8 cellular contexts compared by ENCODE assay signal in genomic region chr9:78295731-78296130, GRCh38. TPM values are rescaled to one million over a fixed set of nuclear protein-coding genes. Genes with fewer than 3 reads are reported as not detected.
DNase-seq lines count a peak whose midpoint lies in the region; ATAC-seq, FAIRE-seq and TF ChIP-seq lines count a peak whose summit lies in the region.

No MANE protein-coding gene starts in this region.

- peak overlapping the region; percentile 88; the same call in 1 of the 2 replicates for H3K9ac ChIP-seq in HCT116 (ENCODE audit: low read length)

- H3K27ac ChIP-seq in HCT116 (ENCODE audit: low read depth, low read length) (no peak overlapping the region), pancreas (peak overlapping the region; percentile 46 to 76 (median 65))

- TF ChIP-seq RAD21 in HCT116 (IDR thresholded peaks at IDR 0.05; ENCODE audit: low read depth), result no peak

- H2AFZ ChIP-seq in HCT116 (ENCODE audit: low read depth, low read length, poor library complexity, severe bottlenecking), result no peak overlapping the region

- no peak for ATAC-seq in HCT116
- ATAC-seq in pancreas, result no peak
- ATAC-seq in GM18861 (IDR thresholded peaks at IDR 0.05; ENCODE audit: unreplicated experiment), result no peak

- H3K36me3 ChIP-seq in HCT116 (ENCODE audit: control insufficient read depth in 1 of 2, insufficient read depth in 2 of 2, low read length in 2 of 2) (no peaks in the 10 kb centered on the region; a peak in 1 of 4 replicates), pancreas (no peaks in the 10 kb centered on the region)

- H4K20me1 ChIP-seq in HCT116 (ENCODE audit: insufficient read depth), result no peaks in the 10 kb centered on the region

- peaks cover 36% of the 10 kb centered on the region for H3K79me2 ChIP-seq in HCT116 (ENCODE audit: insufficient read depth, low read length)

- intact Hi-C loops in HCT116 (cut with micrococcal nuclease), result no loop called here
- intact Hi-C loops in pancreas (cut with DNase I), result no loop called here

- H3K9me2 ChIP-seq in HCT116 (ENCODE audit: insufficient read depth), result no peaks in the 10 kb centered on the region

- POLR2A ChIA-PET in HCT116 (lab: Charles Lee), result interaction anchor here (1.6 to 1.9 kb wide), 5 partner anchors 11 to 31 kb away, joined by 4 to 9 read pairs (median 6); no protein-coding TSS in a partner anchor

- FAIRE-seq in pancreas (lab: Jason Lieb, UNC), result no peak

- no TSS peak for BruUV-seq in HCT116 (replicated peaks; lab: Mats Ljungman, UMichigan)

- TF ChIP-seq CTCF in HCT116 (IDR thresholded peaks at IDR 0.05 in 2 of 3, conservative IDR thresholded peaks at IDR 0.05 in 1 of 3; ENCODE audit: borderline replicate concordance in 1 of 3, insufficient read depth in 1 of 3, low read depth in 2 of 3, low read length in 2 of 3) (no peak), epithelial cell of proximal tubule (conservative IDR thresholded peaks at IDR 0.05; ENCODE audit: low read depth, low read length) (no peak), pancreas (IDR thresholded peaks at IDR 0.05) (no peak)

- H3K9me3 ChIP-seq in HCT116 (ENCODE audit: control insufficient read depth in 1 of 2, insufficient read depth in 1 of 2, low read depth in 1 of 2, low read length in 2 of 2), result no peaks in the 10 kb centered on the region
- no peaks in the 10 kb centered on the region for H3K9me3 ChIP-seq in pancreas

- no peak for TF ChIP-seq POLR2A in HCT116 (IDR thresholded peaks at IDR 0.05; ENCODE audit: borderline replicate concordance, extremely low read depth, insufficient read depth, insufficient read length)

- RAD21 ChIA-PET in HCT116 (lab: Charles Lee; ENCODE audit: low non-redundant PET in 1 of 2, low total read pairs in 2 of 2, uncharacterized antibody in 2 of 2, unreplicated experiment in 2 of 2), result no interaction called here

- CTCF ChIA-PET in HCT116 (lab: Charles Lee), result interaction anchor here (1.2 kb wide), 1 partner anchor 28 kb away, joined by 3 read pairs; no protein-coding TSS in a partner anchor

- DNase-seq in HCT116 (ENCODE audit: low read depth, low spot score) (no peak), SW480 (ENCODE audit: low spot score) (peak; percentile 21), epithelial cell of proximal tubule (ENCODE audit: low read depth) (no peak), pancreas (no peak), cerebellar nuclear complex (lab: John Stamatoyannopoulos, UW) (no peak), NOMO-1 treated with dmso at 0.1 percent for 144 hours (lab: John Stamatoyannopoulos, UW; ENCODE audit: unreplicated experiment) (no peak)
- no peak for DNase-seq in activated effector memory CD4-positive, alpha-beta T cell treated with anti-CD3 and anti-CD28 coated beads, Interleukin-2, amount 50 U/mL, for 16 hours

- H3K4me1 ChIP-seq in HCT116 (ENCODE audit: control insufficient read depth in 1 of 2, insufficient read depth in 2 of 2, low read length in 2 of 2) (peaks cover 17 to 21% of the 10 kb centered on the region in 2 experiments; a peak in 3 of 4 replicates), pancreas (peaks cover 0 to 6% (median 0%) of the 10 kb centered on the region in 3 donors)

- H3K27me3 ChIP-seq in HCT116 (ENCODE audit: insufficient read depth, low read length), result no peaks in the 10 kb centered on the region
- H3K27me3 ChIP-seq in pancreas, result no peaks in the 10 kb centered on the region

- peak overlapping the region; percentile 93; the same call in 1 of the 2 replicates for H3K4me2 ChIP-seq in HCT116 (ENCODE audit: low read length)

- WGBS in pancreas, 2 donors, result 42 to 43% methylated on average over 6 of the region's 6 CpGs

- H3K4me3 ChIP-seq in HCT116 (replicated peaks in 1 of 2; ENCODE audit: low read depth in 1 of 2, low read length in 2 of 2) (no peak overlapping the region), epithelial cell of proximal tubule (ENCODE audit: low read depth, low read length) (peak overlapping the region; percentile 74), pancreas (peak overlapping the region in 1 of 4 donors; percentile 73)

TF ChIP-seq in HCT116, 20 proteins besides CTCF, POLR2A, EP300 and RAD21:
- TF ChIP-seq EGR1 (IDR thresholded peaks at IDR 0.05; ENCODE audit: low read depth) (0 out of 2 replicates have a peak, but pooled peaks have one; percentile 1), JUND (IDR thresholded peaks at IDR 0.05) (no peak)

RNA-seq across cellular contexts. Expression of gene PSAT1, which starts 1.2 kb away (rescaled TPM):
- total RNA-seq in HCT116 (2021; ENCODE audit: unreplicated experiment) (226 TPM), epithelial cell of proximal tubule (46.1 and 155 TPM in 2 replicates), pancreas (100 to 1,000 TPM in 1 of 6 donors, 10 to 100 TPM in 5; 16.5 to 189 (median 27.8) TPM)
- 181 and 208 TPM in 2 replicates for polyA plus RNA-seq in HCT116 (2012)
- polyA plus RNA-seq in pancreas, result 1 to 10 TPM; 9.0 to 9.1 TPM

RNA-seq across cellular contexts. Expression of gene CEP78, which starts 59.9 kb away (rescaled TPM):
- total RNA-seq in HCT116 (2021; ENCODE audit: unreplicated experiment) (48.1 TPM), epithelial cell of proximal tubule (32.2 and 39.0 TPM in 2 replicates), pancreas (1 to 10 TPM; 4.1 to 6.5 (median 5.4) TPM)
- polyA plus RNA-seq in HCT116 (2012), result 7.9 and 10.5 TPM in 2 replicates
- polyA plus RNA-seq in pancreas, result 1 to 10 TPM; 3.3 to 5.2 TPM
